26 cellular contexts compared by ENCODE assay signal in the genomic region with DNA sequence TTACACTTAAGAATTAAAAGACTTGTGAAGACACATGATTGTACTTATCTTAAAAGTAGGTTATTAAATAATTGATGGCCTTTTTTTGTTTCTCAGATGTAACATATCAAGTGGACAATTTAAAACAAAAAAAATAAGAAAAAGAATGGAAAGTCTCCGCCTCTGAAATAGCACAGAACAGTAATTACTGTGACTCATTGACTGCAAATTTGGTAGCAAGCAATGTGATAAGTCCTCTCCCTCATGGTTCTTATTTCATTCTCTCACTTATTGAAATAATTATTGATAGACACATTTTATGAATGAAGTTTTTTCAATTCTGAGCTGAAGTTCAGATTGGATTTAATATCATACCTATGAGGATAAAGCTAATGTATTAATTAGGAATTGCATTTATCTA.
A peak's percentile ranks its signal among the peaks of the same experiment; 100 is the strongest.
DNase-seq lines count a peak whose midpoint lies in the region; ATAC-seq and TF ChIP-seq lines count a peak whose summit lies in the region.
"Had no signal": no experiment of that assay in that cellular context is flagged by ENCODE, and none has a peak within 500 bp of the region (broad histone marks: within the 10 kb centered on the region; RNA-seq: fewer than 3 reads in every experiment).

No MANE protein-coding gene starts in this region.

- H3K27me3 ChIP-seq in SK-N-SH (ENCODE audit: insufficient read depth), result no peaks in the 10 kb centered on the region
- no peaks in the 10 kb centered on the region for H3K27me3 ChIP-seq in colonic mucosa
- H3K27me3 ChIP-seq: brain microvascular endothelial cell, neutrophil, testis, vagina had no signal

- H3K4me3 ChIP-seq in SK-N-SH (ENCODE audit: low read depth in 2 of 2, low read length in 1 of 2) (no peak overlapping the region), fibroblast of pulmonary artery (replicated peaks; ENCODE audit: low read depth, low read length) (no peak overlapping the region), colonic mucosa (no peak overlapping the region)
- H3K4me3 ChIP-seq: coronary artery, testis, vagina had no signal

- no peak overlapping the region for H2AFZ ChIP-seq in SK-N-SH (ENCODE audit: low read depth)

- H3K4me1 ChIP-seq in SK-N-SH (ENCODE audit: control insufficient read depth in 1 of 2, insufficient read depth in 2 of 2, low read depth in 1 of 2, low read length in 1 of 2), result no peaks in the 10 kb centered on the region; a peak in 1 of 4 replicates
- H3K4me1 ChIP-seq in colonic mucosa, result no peaks in the 10 kb centered on the region
- H3K4me1 ChIP-seq: testis, vagina had no signal

- POLR2A ChIA-PET in SK-N-SH (lab: Yijun Ruan, JAX), result no interaction called here

- H3K36me3 ChIP-seq in SK-N-SH (replicated peaks in 1 of 2; ENCODE audit: control insufficient read depth in 1 of 2, insufficient read depth in 2 of 2, low read length in 1 of 2) (no peaks in the 10 kb centered on the region), colonic mucosa (no peaks in the 10 kb centered on the region)
- H3K36me3 ChIP-seq: brain microvascular endothelial cell, neutrophil, vagina had no signal

- H3K4me2 ChIP-seq in SK-N-SH, result no peak overlapping the region

- ATAC-seq in SK-N-SH treated with all-trans-retinoic acid at 6 μM for 48 hours, result no peak
- ATAC-seq: activated naive CD8-positive, alpha-beta T cell treated with anti-CD3 and anti-CD28 coated beads, Interleukin-2, amount 50 U/mL, for 24 hours; HCT116; left colon had no signal

- CTCF ChIA-PET in SK-N-SH (lab: Yijun Ruan, JAX), result interaction anchor here (0.6 to 0.8 kb wide), 2 partner anchors 123 to 239 kb away, joined by 3 to 4 read pairs; no protein-coding TSS in a partner anchor

- no peaks in the 10 kb centered on the region for H3K79me2 ChIP-seq in SK-N-SH (ENCODE audit: insufficient read depth)

- 50% methylated on average over 1 of the region's 1 CpG for WGBS in SK-N-SH (ENCODE audit: low lambda C conversion rate)

- no peak for TF ChIP-seq RAD21 in SK-N-SH (IDR thresholded peaks at IDR 0.05; ENCODE audit: low read length)

- TF ChIP-seq CTCF in SK-N-SH (IDR thresholded peaks at IDR 0.05) (no peak), fibroblast of pulmonary artery (IDR thresholded peaks at IDR 0.05; ENCODE audit: low read length, missing control alignments) (no peak), GM13977 (IDR thresholded peaks at IDR 0.05; ENCODE audit: extremely low read depth, insufficient read depth, missing control alignments) (no peak), colonic mucosa (IDR thresholded peaks at IDR 0.05) (no peak)

- no peak for TF ChIP-seq EP300 in SK-N-SH (IDR thresholded peaks at IDR 0.05; ENCODE audit: borderline replicate concordance in 1 of 2, low read depth in 1 of 2, low read length in 1 of 2)

- H3K27ac ChIP-seq in SK-N-SH (ENCODE audit: low read depth in 2 of 2, low read length in 1 of 2) (no peak overlapping the region), colonic mucosa (no peak overlapping the region)
- H3K27ac ChIP-seq: 22Rv1, brain microvascular endothelial cell, coronary artery, neutrophil, testis, vagina had no signal

- no peaks in the 10 kb centered on the region for H3F3A ChIP-seq in SK-N-SH (replicated peaks; ENCODE audit: insufficient read depth)

- DNase-seq in SK-N-SH, result no peak
- DNase-seq in amniotic epithelial cell (ENCODE audit: low read depth), result peak; percentile 48
- peak; percentile 24 for DNase-seq in fibroblast of pulmonary artery (ENCODE audit: low read depth)
- DNase-seq in GM13977 (ENCODE audit: low spot score), result no peak
- no peak for DNase-seq in middle frontal gyrus (ENCODE audit: extremely low spot score, low spot score)
- DNase-seq in NCI-H2227 (lab: John Stamatoyannopoulos, UW; ENCODE audit: unreplicated experiment), result no peak
- DNase-seq in colonic mucosa, result no peak
- DNase-seq: activated CD4-positive, alpha-beta T cell treated with anti-CD3 and anti-CD28 coated beads, Interleukin-2, amount 10 ng/mL, durations not matched to agents 24 days and 14 days; activated naive CD8-positive, alpha-beta T cell treated with anti-CD3 and anti-CD28 coated beads, Interleukin-2, amount 50 U/mL, for 24 hours; activated T-cell treated with anti-CD3 and anti-CD28 coated beads, Interleukin-2, amount 50 U/mL, for 24 hours; brain microvascular endothelial cell; GDM1; KBM-7; left colon; NCI-H1436; NCI-H2081 treated with DMSO at 0.1 percent for 48 hours; NCI-H345; NCI-H748 treated with DMSO at 0.1 percent for 48 hours; stimulated activated naive CD4-positive, alpha-beta T cell treated with Interleukin-2 at 50 U/mL for 16 hours; testis had no signal

- in situ Hi-C loops in GM13977 (cut with MboI; ENCODE audit: low pct_unique_long_range_greater_than_20kb, low sequenced_read_pairs, unreplicated experiment), result no loop called here

- no peaks in the 10 kb centered on the region for H3K9me3 ChIP-seq in SK-N-SH
- no peaks in the 10 kb centered on the region for H3K9me3 ChIP-seq in colonic mucosa
- H3K9me3 ChIP-seq: neutrophil, testis, vagina had no signal

- H4K20me1 ChIP-seq in SK-N-SH (ENCODE audit: insufficient read depth), result no peaks in the 10 kb centered on the region

- no peaks in the 10 kb centered on the region for H3K9me2 ChIP-seq in SK-N-SH

- intact Hi-C loops in colonic mucosa (cut with DNase I), result no loop called here

- no peak overlapping the region for H3K9ac ChIP-seq in SK-N-SH
- H3K9ac ChIP-seq in colonic mucosa (ENCODE audit: low read depth in 2 of 2, low read length in 2 of 2), result no peak overlapping the region

TF ChIP-seq in SK-N-SH treated with all-trans-retinoic acid at 6 μM for 48 hours, 23 proteins besides CTCF, POLR2A, EP300 and RAD21:
- peak; percentile 40 for TF ChIP-seq ISL1 (CRISPR knock-in tag; IDR thresholded peaks at IDR 0.05)
- TF ChIP-seq ZFP30 (CRISPR knock-in tag; IDR thresholded peaks at IDR 0.05), result no peak

TF ChIP-seq in SK-N-SH, 30 proteins besides CTCF, POLR2A, EP300 and RAD21:
- TF ChIP-seq IRF3 (IDR thresholded peaks at IDR 0.05; ENCODE audit: low read depth, low read length), result no peak
- TF ChIP-seq RCOR1 (IDR thresholded peaks at IDR 0.05; ENCODE audit: low read length), result no peak
- TF ChIP-seq MXI1 (IDR thresholded peaks at IDR 0.05; ENCODE audit: low read depth, low read length), result no peak
- no peak for TF ChIP-seq YY1 (IDR thresholded peaks at IDR 0.05; ENCODE audit: low read depth)
- TF ChIP-seq SMC3 (IDR thresholded peaks at IDR 0.05; ENCODE audit: low read depth, low read length), result no peak
- no peak for TF ChIP-seq NFIC (IDR thresholded peaks at IDR 0.05; ENCODE audit: borderline replicate concordance)
- no peak for TF ChIP-seq TCF12 (IDR thresholded peaks at IDR 0.05)
- TF ChIP-seq CHD2 (IDR thresholded peaks at IDR 0.05; ENCODE audit: low read length, partially characterized antibody), result no peak
- no peak for TF ChIP-seq GATA2 (CRISPR knock-in tag; IDR thresholded peaks at IDR 0.05)
- no peak for TF ChIP-seq FOXJ3 (CRISPR knock-in tag; IDR thresholded peaks at IDR 0.05)
- TF ChIP-seq USF2 (IDR thresholded peaks at IDR 0.05; ENCODE audit: borderline replicate concordance, low read depth, low read length), result no peak
TF ChIP-seq in SK-N-SH: peak in this region for 0.

Comparison
In these comparisons a context has a peak if more than half of its experiments do, and no peak if none do; other contexts are left out.
1. DNase-seq: peak in amniotic epithelial cell (single experiment) and fibroblast of pulmonary artery (single experiment); none in SK-N-SH (single experiment), GM13977 (single experiment), middle frontal gyrus (single experiment), NCI-H2227 (single experiment) and colonic mucosa (single experiment).